20 cellular contexts compared by ENCODE assay signal in genomic region chr7:48441848-48442492, GRCh38.
A peak's percentile ranks its signal among the peaks of the same experiment; 100 is the strongest.
DNase-seq lines count a peak whose midpoint lies in the region; ATAC-seq and TF ChIP-seq lines count a peak whose summit lies in the region.
"Had no signal": no experiment of that assay in that cellular context is flagged by ENCODE, and none has a peak within 500 bp of the region (broad histone marks: within the 10 kb centered on the region; RNA-seq: fewer than 3 reads in every experiment).

No MANE protein-coding gene starts in this region.

- no peaks in the 10 kb centered on the region for H3K36me3 ChIP-seq in upper lobe of right lung
- H3K36me3 ChIP-seq: MG63 had no signal

- H3K27ac ChIP-seq in upper lobe of right lung, result no peak overlapping the region
- H3K27ac ChIP-seq: A549, PC-9, RWPE1 had no signal

- H3K4me3 Mint-ChIP-seq in activated CD8-positive, alpha-beta T cell treated with anti-CD3 and anti-CD28 coated beads, Interleukin-2, amount 10 ng/mL, durations not matched to agents 7 days and 5 days, result no peak overlapping the region
- H3K4me3 Mint-ChIP-seq: B cell, CD14-positive monocyte, H9 had no signal

- no peaks in the 10 kb centered on the region for H3K4me1 Mint-ChIP-seq in activated CD8-positive, alpha-beta T cell treated with anti-CD3 and anti-CD28 coated beads, Interleukin-2, amount 10 ng/mL, durations not matched to agents 7 days and 5 days (ENCODE audit: low read depth)
- H3K4me1 Mint-ChIP-seq: B cell, CD14-positive monocyte, H9 had no signal

- peaks cover 4% of the 10 kb centered on the region for H3K9me3 Mint-ChIP-seq in activated CD8-positive, alpha-beta T cell treated with anti-CD3 and anti-CD28 coated beads, Interleukin-2, amount 10 ng/mL, durations not matched to agents 7 days and 5 days (ENCODE audit: insufficient read depth)

- TF ChIP-seq CTCF in upper lobe of right lung (IDR thresholded peaks at IDR 0.05), result no peak

- H3K36me3 Mint-ChIP-seq in activated CD8-positive, alpha-beta T cell treated with anti-CD3 and anti-CD28 coated beads, Interleukin-2, amount 10 ng/mL, durations not matched to agents 7 days and 5 days (ENCODE audit: low read depth), result no peaks in the 10 kb centered on the region
- H3K36me3 Mint-ChIP-seq: CD14-positive monocyte had no signal

- peak; percentile 61 for ATAC-seq in upper lobe of right lung
- ATAC-seq in activated CD8-positive, alpha-beta T cell treated with anti-CD3 and anti-CD28 coated beads, Interleukin-2, amount 10 ng/mL, durations not matched to agents 7 days and 5 days, result no peak
- ATAC-seq: A549, K562, SK-N-SH treated with all-trans-retinoic acid at 6 μM for 48 hours had no signal

- no peaks in the 10 kb centered on the region for H3K9me3 ChIP-seq in upper lobe of right lung
- H3K9me3 ChIP-seq: A549, MG63 had no signal

- POLR2A ChIA-PET in activated CD8-positive, alpha-beta T cell treated with anti-CD3 and anti-CD28 coated beads, Interleukin-2, amount 10 ng/mL, durations not matched to agents 7 days and 5 days (lab: Charles Lee), result no interaction called here

- no peaks in the 10 kb centered on the region for H3K27me3 ChIP-seq in upper lobe of right lung
- H3K27me3 ChIP-seq: MG63 had no signal

- H3K4me3 ChIP-seq in upper lobe of right lung, result no peak overlapping the region
- H3K4me3 ChIP-seq: A549, K562, MG63, PC-9 had no signal

- CTCF ChIA-PET in activated CD8-positive, alpha-beta T cell treated with anti-CD3 and anti-CD28 coated beads, Interleukin-2, amount 10 ng/mL, durations not matched to agents 7 days and 5 days (lab: Charles Lee), result no interaction called here

- no peaks in the 10 kb centered on the region for H3K4me1 ChIP-seq in upper lobe of right lung
- H3K4me1 ChIP-seq: A549 had no signal

- intact Hi-C loops in upper lobe of right lung (cut with DNase I), result no loop called here

- H3K27ac Mint-ChIP-seq in activated CD8-positive, alpha-beta T cell treated with anti-CD3 and anti-CD28 coated beads, Interleukin-2, amount 10 ng/mL, durations not matched to agents 7 days and 5 days, result no peak overlapping the region
- H3K27ac Mint-ChIP-seq: B cell, CD14-positive monocyte, H9 had no signal

- peaks cover 10% of the 10 kb centered on the region for H3K27me3 Mint-ChIP-seq in activated CD8-positive, alpha-beta T cell treated with anti-CD3 and anti-CD28 coated beads, Interleukin-2, amount 10 ng/mL, durations not matched to agents 7 days and 5 days (ENCODE audit: low read depth)
- H3K27me3 Mint-ChIP-seq: B cell had no signal

- DNase-seq in DMS53 (lab: John Stamatoyannopoulos, UW), result peak; percentile 76
- DNase-seq in NCI-H2029 (lab: John Stamatoyannopoulos, UW), result peak; percentile 9
- peak; percentile 90 for DNase-seq in SHP77 treated with DMSO at 0.1 percent for 48 hours (lab: John Stamatoyannopoulos, UW)
- no peak for DNase-seq in upper lobe of right lung
- DNase-seq in NCI-H2081 (lab: John Stamatoyannopoulos, UW), result no peak
- no peak for DNase-seq in activated CD8-positive, alpha-beta T cell treated with anti-CD3 and anti-CD28 coated beads, Interleukin-2, amount 10 ng/mL, durations not matched to agents 7 days and 5 days
- no peak for DNase-seq in activated naive CD4-positive, alpha-beta T cell treated with Interleukin-2 at 50 U/mL for 16 hours
- DNase-seq: H9, MG63, NCI-H1048, NCI-H146, NCI-H2081 treated with DMSO at 0.1 percent for 48 hours, NCI-H510A, PC-9 had no signal

Comparison
In these comparisons a context has a peak if more than half of its experiments do, and no peak if none do; other contexts are left out.
1. DNase-seq: peak in DMS53 (single experiment), NCI-H2029 (single experiment) and SHP77 treated with DMSO at 0.1 percent for 48 hours (single experiment); none in upper lobe of right lung (single experiment), NCI-H2081 (0 of 2), activated CD8-positive, alpha-beta T cell treated with anti-CD3 and anti-CD28 coated beads, Interleukin-2, amount 10 ng/mL, durations not matched to agents 7 days and 5 days (single experiment) and activated naive CD4-positive, alpha-beta T cell treated with Interleukin-2 at 50 U/mL for 16 hours (single experiment).